ENCODE assay signal across 10 cellular contexts in genomic region chr2:70902067-70902442, GRCh38. TPM values are rescaled to one million over a fixed set of nuclear protein-coding genes. Genes with fewer than 3 reads are reported as not detected.
DNase-seq lines count a peak whose midpoint lies in the region; ATAC-seq and TF ChIP-seq lines count a peak whose summit lies in the region.
"Had no signal": no experiment of that assay in that cellular context is flagged by ENCODE, and none has a peak within 500 bp of the region (broad histone marks: within the 10 kb centered on the region; RNA-seq: fewer than 3 reads in every experiment).

No MANE protein-coding gene starts in this region.

- intact Hi-C loops in heart right ventricle (cut with DNase I) (no loop called here), left cardiac atrium (cut with DNase I) (no loop called here), lower lobe of right lung (cut with DNase I) (no loop called here)

- no peaks in the 10 kb centered on the region for H3K9me3 ChIP-seq in heart right ventricle
- no peaks in the 10 kb centered on the region for H3K9me3 ChIP-seq in lower lobe of right lung
- no peaks in the 10 kb centered on the region for H3K9me3 ChIP-seq in Peyer's patch

- H3K4me3 ChIP-seq in heart right ventricle, result peak overlapping the region; percentile 51 to 69 (median 58)
- peak overlapping the region; percentile 65 for H3K4me3 ChIP-seq in WI38 (ENCODE audit: low read depth, low read length)
- H3K4me3 ChIP-seq in lower lobe of right lung, result peak overlapping the region; percentile 58
- H3K4me3 ChIP-seq in Peyer's patch, result peak overlapping the region in 1 of 4 donors; percentile 45

- H3K4me1 ChIP-seq in heart right ventricle, result peaks cover 13 to 57% (median 36%) of the 10 kb centered on the region in 9 donors
- peaks cover 29% of the 10 kb centered on the region for H3K4me1 ChIP-seq in lower lobe of right lung
- H3K4me1 ChIP-seq in Peyer's patch, result peaks cover 0 to 24% (median 7%) of the 10 kb centered on the region in 4 donors

- WGBS in heart right ventricle, 2 donors, result 44 to 55% methylated on average over 5 of the region's 5 CpGs

- TF ChIP-seq CTCF in heart right ventricle (IDR thresholded peaks at IDR 0.05), result no peak
- no peak for TF ChIP-seq CTCF in WI38 (IDR thresholded peaks at IDR 0.05; ENCODE audit: low read depth, low read length)
- TF ChIP-seq CTCF in lower lobe of right lung (IDR thresholded peaks at IDR 0.05), result no peak
- no peak for TF ChIP-seq CTCF in type B pancreatic cell (conservative IDR thresholded peaks at IDR 0.05)
- TF ChIP-seq CTCF in Peyer's patch (IDR thresholded peaks at IDR 0.05), result no peak

- DNase-seq in heart right ventricle (no peak), left cardiac atrium (no peak), lower lobe of right lung (no peak), type B pancreatic cell (ENCODE audit: extremely low spot score, unreplicated experiment) (peak; percentile 59), Peyer's patch (no peak), putamen (ENCODE audit: low spot score) (no peak)
- DNase-seq: DMS79; effector memory CD4-positive, alpha-beta T cell had no signal

- peaks cover 7% of the 10 kb centered on the region for H3K36me3 Mint-ChIP-seq in type B pancreatic cell

- peaks cover 11% of the 10 kb centered on the region for H3K4me1 Mint-ChIP-seq in type B pancreatic cell (ENCODE audit: unreplicated experiment)

- H3K4me3 Mint-ChIP-seq in type B pancreatic cell, result peak overlapping the region; percentile 94

- no peak for TF ChIP-seq POLR2A in Peyer's patch (IDR thresholded peaks at IDR 0.05)

- ATAC-seq in heart right ventricle (no peak), left cardiac atrium (no peak), lower lobe of right lung (no peak), HG02840 (IDR thresholded peaks at IDR 0.05; ENCODE audit: low FRiP score, unreplicated experiment) (no peak)

- peaks cover 96% of the 10 kb centered on the region for H3K27me3 Mint-ChIP-seq in type B pancreatic cell

- H3K36me3 ChIP-seq in heart right ventricle, result no peaks in the 10 kb centered on the region
- no peaks in the 10 kb centered on the region for H3K36me3 ChIP-seq in lower lobe of right lung
- no peaks in the 10 kb centered on the region for H3K36me3 ChIP-seq in Peyer's patch

- H3K27me3 ChIP-seq in heart right ventricle (peaks cover 39 to 100% (median 100%) of the 10 kb centered on the region in 7 donors), lower lobe of right lung (ENCODE audit: low read depth) (peaks cover 99% of the 10 kb centered on the region), Peyer's patch (peaks cover 0 to 48% of the 10 kb centered on the region in 2 donors)

- H3K9me3 Mint-ChIP-seq in type B pancreatic cell, result no peaks in the 10 kb centered on the region

- peak overlapping the region in 6 of 10 donors; percentile 15 to 69 (median 48) for H3K27ac ChIP-seq in heart right ventricle
- H3K27ac ChIP-seq in lower lobe of right lung, result no peak overlapping the region
- no peak overlapping the region for H3K27ac ChIP-seq in Peyer's patch

- H3K27ac Mint-ChIP-seq in type B pancreatic cell, result no peak overlapping the region

RNA-seq across cellular contexts. Expression of gene VAX2, which starts 1.7 kb away (rescaled TPM):
- total RNA-seq in heart right ventricle (1 to 10 TPM in 1 of 10 donors, under 1 TPM in 7, not detected in 2; 0.23 to 1.2 (median 0.40) TPM), left cardiac atrium (under 1 TPM; 0.47 to 0.81 TPM), lower lobe of right lung (not detected), type B pancreatic cell (ENCODE audit: low replicate concordance) (1.2 and 1.3 TPM in 2 replicates), Peyer's patch (not detected)
- polyA plus RNA-seq in heart right ventricle, result 1 to 10 TPM in 1 of 2 donors, under 1 TPM in 1; 0.26 to 3.7 TPM

RNA-seq across cellular contexts. Expression of gene ATP6V1B1, which starts 33.6 kb away (rescaled TPM):
- total RNA-seq in heart right ventricle, result 1 to 10 TPM in 3 of 10 donors, under 1 TPM in 3, not detected in 4; 0.30 to 2.0 (median 0.88) TPM
- 1 to 10 TPM in 1 of 2 donors, under 1 TPM in 1; 0.28 to 6.4 TPM for polyA plus RNA-seq in heart right ventricle
- under 1 TPM; 0.85 to 0.89 TPM for total RNA-seq in left cardiac atrium
- 2.2 TPM for total RNA-seq in lower lobe of right lung
- 6.3 and 8.6 TPM in 2 replicates for total RNA-seq in type B pancreatic cell (ENCODE audit: low replicate concordance)
- 1 to 10 TPM in 2 of 4 donors, not detected in 2; 1.3 to 5.8 TPM for total RNA-seq in Peyer's patch

Comparison
In these comparisons a context has a peak if more than half of its experiments do, and no peak if none do; other contexts are left out.
1. H3K27ac ChIP-seq: peak in heart right ventricle (6 of 10); none in lower lobe of right lung (single experiment) and Peyer's patch (0 of 4).